In genomic region chr2:202814226-202814625, GRCh38 we compare ENCODE assay signal across 35 cellular contexts.
"Had no signal": no experiment of that assay in that cellular context is flagged by ENCODE, and none has a peak within 500 bp of the region (broad histone marks: within the 10 kb centered on the region; RNA-seq: fewer than 3 reads in every experiment).

No MANE protein-coding gene starts in this region.

- H3K9me3 ChIP-seq: MG63, Peyer's patch, SJSA1, SK-N-SH had no signal

- H3K27ac ChIP-seq: Peyer's patch, SJSA1 had no signal

- H3K4me1 ChIP-seq: Peyer's patch, SJSA1 had no signal

- H3K27ac Mint-ChIP-seq: activated B cell treated with CpG ODN at 0.5 μM for 24 hours; activated CD8-positive, alpha-beta T cell treated with anti-CD3 and anti-CD28 coated beads, Interleukin-2, amount 10 ng/mL, durations not matched to agents 7 days and 5 days; activated naive CD4-positive, alpha-beta T cell treated with anti-CD3 and anti-CD28 coated beads, Interleukin-2, amount 50 U/mL, for 24 hours; activated naive CD8-positive, alpha-beta T cell treated with anti-CD3 and anti-CD28 coated beads, Interleukin-2, amount 10 ng/mL, durations not matched to agents 7 days and 5 days; activated T-cell treated with anti-CD3 and anti-CD28 coated beads, Interleukin-2, amount 50 U/mL, for 24 hours; activated T-helper 2 cell treated with anti-CD3 and anti-CD28 coated beads, Interferon-gamma antibody, Interleukin-2, Interleukin-4, amounts not matched to agents 10 μg/mL and 5 μg/mL and 100 μg/mL, durations not matched to agents 14 hours and 24 hours and 36 hours; brain; T-helper 1 cell treated with Interleukin-12 subunit alpha and Interleukin-12 subunit beta and Interleukin-4 antibody, amounts not matched to agents 30 μg/mL and 1 μg/mL, for 36 hours; T-helper 2 cell treated with Interferon-gamma antibody and Interleukin-4, amounts not matched to agents 5 μg/mL and 100 μg/mL, for 36 hours had no signal

- FAIRE-seq: bronchial epithelial cell, TTC549 had no signal

- H3K4me1 Mint-ChIP-seq: activated B cell treated with CpG ODN at 0.5 μM for 24 hours; activated naive CD4-positive, alpha-beta T cell treated with anti-CD3 and anti-CD28 coated beads, Interleukin-2, amount 50 U/mL, for 24 hours; activated naive CD8-positive, alpha-beta T cell treated with anti-CD3 and anti-CD28 coated beads, Interleukin-2, amount 10 ng/mL, durations not matched to agents 7 days and 5 days had no signal

- DNase-seq: activated B cell treated with CpG ODN at 0.5 μM for 24 hours; activated CD4-positive, alpha-beta T cell treated with anti-CD3 and anti-CD28 coated beads for 1 hour; activated CD4-positive, alpha-beta T cell treated with anti-CD3 and anti-CD28 coated beads for 48 hours; activated CD4-positive, alpha-beta T cell treated with anti-CD3 and anti-CD28 coated beads, Interleukin-2, amount 50 U/mL, for 48 hours; activated CD8-positive, alpha-beta T cell treated with anti-CD3 and anti-CD28 coated beads, Interleukin-2, amount 10 ng/mL, durations not matched to agents 7 days and 5 days; activated gamma-delta T cell; activated naive CD4-positive, alpha-beta T cell treated with Interleukin-2 at 50 U/mL for 16 hours; activated naive CD8-positive, alpha-beta T cell treated with anti-CD3 and anti-CD28 coated beads, Interleukin-2, amount 10 ng/mL, durations not matched to agents 7 days and 5 days; activated T-cell treated with anti-CD3 and anti-CD28 coated beads, Interleukin-2, amount 50 U/mL, for 24 hours; amygdala; central memory CD4-positive, alpha-beta T cell; Kasumi-1; KG1; MG63; NCI-H1048; NCI-H1105 treated with DMSO at 0.1 percent for 48 hours; NCI-H1436; NCI-H1694; NCI-H1930; NCI-H2081 treated with DMSO at 0.1 percent for 48 hours; NCI-H226; NCI-H446 treated with DMSO at 0.1 percent for 48 hours; NCI-H524 treated with DMSO at 0.1 percent for 48 hours; Peyer's patch; RPMI8226; SHP77 treated with DMSO at 0.1 percent for 48 hours; SK-N-SH had no signal

- H3K9me3 Mint-ChIP-seq: activated naive CD4-positive, alpha-beta T cell treated with anti-CD3 and anti-CD28 coated beads, Interleukin-2, amount 50 U/mL, for 24 hours; activated T-helper 2 cell treated with anti-CD3 and anti-CD28 coated beads, Interferon-gamma antibody, Interleukin-2, Interleukin-4, amounts not matched to agents 10 μg/mL and 5 μg/mL and 100 μg/mL, durations not matched to agents 14 hours and 24 hours and 36 hours; T-helper 1 cell treated with Interleukin-12 subunit alpha and Interleukin-12 subunit beta and Interleukin-4 antibody, amounts not matched to agents 30 μg/mL and 1 μg/mL, for 36 hours had no signal

- H3K4me3 ChIP-seq: MG63, Peyer's patch, SJSA1 had no signal

- H3K27me3 Mint-ChIP-seq: activated B cell treated with CpG ODN at 0.5 μM for 24 hours; activated naive CD4-positive, alpha-beta T cell treated with anti-CD3 and anti-CD28 coated beads, Interleukin-2, amount 50 U/mL, for 24 hours; activated naive CD8-positive, alpha-beta T cell treated with anti-CD3 and anti-CD28 coated beads, Interleukin-2, amount 10 ng/mL, durations not matched to agents 7 days and 5 days; activated T-cell treated with anti-CD3 and anti-CD28 coated beads, Interleukin-2, amount 50 U/mL, for 24 hours; brain had no signal

- H3K4me3 Mint-ChIP-seq: activated B cell treated with CpG ODN at 0.5 μM for 24 hours; activated CD8-positive, alpha-beta T cell treated with anti-CD3 and anti-CD28 coated beads, Interleukin-2, amount 10 ng/mL, durations not matched to agents 7 days and 5 days; activated naive CD4-positive, alpha-beta T cell treated with anti-CD3 and anti-CD28 coated beads, Interleukin-2, amount 50 U/mL, for 24 hours; activated naive CD8-positive, alpha-beta T cell treated with anti-CD3 and anti-CD28 coated beads, Interleukin-2, amount 10 ng/mL, durations not matched to agents 7 days and 5 days; activated T-cell treated with anti-CD3 and anti-CD28 coated beads, Interleukin-2, amount 50 U/mL, for 24 hours; brain; T-helper 1 cell treated with Interleukin-12 subunit alpha and Interleukin-12 subunit beta and Interleukin-4 antibody, amounts not matched to agents 30 μg/mL and 1 μg/mL, for 36 hours; T-helper 2 cell treated with Interferon-gamma antibody and Interleukin-4, amounts not matched to agents 5 μg/mL and 100 μg/mL, for 36 hours had no signal

- H3K4me2 ChIP-seq: SK-N-SH had no signal

- ATAC-seq: activated CD8-positive, alpha-beta T cell treated with anti-CD3 and anti-CD28 coated beads, Interleukin-2, amount 10 ng/mL, durations not matched to agents 7 days and 5 days had no signal

- H3K27me3 ChIP-seq: MG63, Peyer's patch, SJSA1 had no signal

- H3K9ac ChIP-seq: SK-N-SH had no signal

- H3K36me3 ChIP-seq: MG63, Peyer's patch, SJSA1 had no signal
